10 cellular contexts compared by ENCODE assay signal in the genomic region with DNA sequence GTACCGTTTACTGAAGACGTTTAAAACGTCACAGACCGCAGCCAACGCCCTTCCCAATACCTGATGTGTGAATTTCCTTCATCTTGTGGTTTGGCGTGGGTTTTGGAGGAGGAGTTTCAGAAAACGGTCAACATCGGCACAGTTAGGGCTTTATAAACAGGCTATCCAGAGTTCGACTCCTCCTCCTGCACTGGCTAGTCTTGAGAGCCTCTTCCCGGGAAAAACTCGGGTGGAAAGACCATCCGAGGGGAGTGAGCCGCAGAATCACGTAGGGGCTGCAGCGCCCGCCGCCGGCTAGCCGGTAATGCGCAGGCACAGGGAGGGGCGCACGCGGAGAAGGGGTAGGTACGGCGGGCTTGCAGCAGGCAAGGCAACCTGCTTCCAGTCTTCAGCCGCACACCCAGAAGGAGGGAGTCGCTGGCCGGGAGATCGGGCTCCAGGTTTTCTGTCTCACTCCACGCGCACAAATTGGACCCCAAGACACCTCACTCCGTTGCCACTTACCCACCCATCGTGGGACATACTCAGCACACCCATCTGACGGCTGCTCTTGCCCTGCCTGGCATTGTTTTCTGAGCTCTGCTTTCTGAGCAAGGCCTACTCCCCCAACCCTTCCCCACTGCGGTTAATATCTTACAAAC. TPM values are rescaled to one million over a fixed set of nuclear protein-coding genes. Genes with fewer than 3 reads are reported as not detected.
DNase-seq lines count a peak whose midpoint lies in the region; ATAC-seq and TF ChIP-seq lines count a peak whose summit lies in the region.
"Had no signal": no experiment of that assay in that cellular context is flagged by ENCODE, and none has a peak within 500 bp of the region (broad histone marks: within the 10 kb centered on the region; RNA-seq: fewer than 3 reads in every experiment).

No MANE protein-coding gene starts in this region.

- H3K36me3 ChIP-seq in GM23248 (ENCODE audit: low read depth): no peaks in the 10 kb centered on the region
- H3K36me3 ChIP-seq in right atrium auricular region: peaks cover 5% of the 10 kb centered on the region
- H3K36me3 ChIP-seq in sigmoid colon: peaks cover 0 to 6% (median 0%) of the 10 kb centered on the region in 4 donors
- no peaks in the 10 kb centered on the region; the same call in 1 of the 2 replicates for H3K36me3 ChIP-seq in PC-9 (ENCODE audit: low read depth)
- H3K36me3 ChIP-seq: transverse colon had no signal

- H4K20me1 ChIP-seq in GM23248 (ENCODE audit: insufficient read depth) (no peaks in the 10 kb centered on the region), PC-9 (ENCODE audit: insufficient read depth) (no peaks in the 10 kb centered on the region)

- TF ChIP-seq CTCF in right atrium auricular region (IDR thresholded peaks at IDR 0.05) (no peak), sigmoid colon (IDR thresholded peaks at IDR 0.05) (no peak), PC-9 (conservative IDR thresholded peaks at IDR 0.05) (no peak)

- peak overlapping the region; percentile 67 for H3K4me3 ChIP-seq in GM23248
- peak overlapping the region; percentile 13 to 40 for H3K4me3 ChIP-seq in right atrium auricular region
- H3K4me3 ChIP-seq in sigmoid colon: peak overlapping the region; percentile 20 to 41 (median 35)
- no peak overlapping the region for H3K4me3 ChIP-seq in PC-9

- 10% methylated on average over 34 to 35 of the region's 35 CpGs for WGBS in GM23248 (ENCODE audit: low coverage in 1 of 2, low lambda C conversion rate in 2 of 2, missing lambda C conversion rate in 2 of 2), 2 experiments
- WGBS in sigmoid colon, 2 donors: 17 to 25% methylated on average over 35 of the region's 35 CpGs

- peak; percentile 64 for DNase-seq in GM23248
- no peak for DNase-seq in right atrium auricular region (ENCODE audit: low spot score)
- DNase-seq in sigmoid colon: no peak
- no peak for DNase-seq in PC-9
- DNase-seq in activated gamma-delta T cell (lab: John Stamatoyannopoulos, UW): no peak
- no peak for DNase-seq in superior temporal gyrus (ENCODE audit: extremely low spot score)
- DNase-seq: transverse colon had no signal

- no peaks in the 10 kb centered on the region for H3K9me2 ChIP-seq in GM23248 (ENCODE audit: insufficient read depth)
- H3K9me2 ChIP-seq in PC-9 (ENCODE audit: insufficient read depth): no peaks in the 10 kb centered on the region

- H3K4me2 ChIP-seq in GM23248 (ENCODE audit: unreplicated experiment): peak overlapping the region; percentile 41
- no peak overlapping the region for H3K4me2 ChIP-seq in PC-9

- no peak overlapping the region for H3K27ac ChIP-seq in GM23248
- H3K27ac ChIP-seq in right atrium auricular region: no peak overlapping the region
- H3K27ac ChIP-seq in sigmoid colon: no peak overlapping the region
- no peak overlapping the region for H3K27ac ChIP-seq in PC-9
- H3K27ac ChIP-seq: transverse colon had no signal

- intact Hi-C loops in sigmoid colon (cut with DNase I): no loop called here
- intact Hi-C loops in PC-9 (cut with micrococcal nuclease; ENCODE audit: unreplicated experiment): loop anchor here (10.0 kb wide), 1 partner anchor 1116 kb away; no protein-coding TSS in a partner anchor

- H3K4me1 ChIP-seq in GM23248 (ENCODE audit: insufficient read depth) (no peaks in the 10 kb centered on the region), right atrium auricular region (no peaks in the 10 kb centered on the region), sigmoid colon (peaks cover 0 to 10% (median 7%) of the 10 kb centered on the region in 4 donors), PC-9 (replicated peaks; ENCODE audit: insufficient read depth) (no peaks in the 10 kb centered on the region)

- CTCF ChIA-PET in PC-9 (lab: Charles Lee): interaction anchor here (0.6 kb wide), 1 partner anchor 126 kb away, joined by 3 read pairs; a partner anchor contains a TSS

- no peak overlapping the region for H3K27ac Mint-ChIP-seq in activated T-helper 17 cell treated with anti-CD3 and anti-CD28 coated beads, Interleukin-2, amount 50 U/mL, for 72 hours

- peaks cover 6% of the 10 kb centered on the region for H3K27me3 Mint-ChIP-seq in activated T-helper 17 cell treated with anti-CD3 and anti-CD28 coated beads, Interleukin-2, amount 50 U/mL, for 72 hours

- peaks cover 7% of the 10 kb centered on the region for H3K9me3 Mint-ChIP-seq in activated T-helper 17 cell treated with anti-CD3 and anti-CD28 coated beads, Interleukin-2, amount 50 U/mL, for 72 hours

- H3K9me3 ChIP-seq in GM23248 (ENCODE audit: low read depth) (peaks cover 6% of the 10 kb centered on the region), right atrium auricular region (peaks cover 0 to 18% of the 10 kb centered on the region in 2 donors), sigmoid colon (peaks cover 0 to 13% (median 3%) of the 10 kb centered on the region in 4 donors), PC-9 (ENCODE audit: insufficient read depth, low read depth) (peaks cover 7% of the 10 kb centered on the region; the same call in 1 of the 2 replicates)

- peaks cover 5% of the 10 kb centered on the region for H3F3A ChIP-seq in GM23248 (ENCODE audit: insufficient read depth)
- no peaks in the 10 kb centered on the region for H3F3A ChIP-seq in PC-9 (ENCODE audit: insufficient read depth, low read depth)

- H2AFZ ChIP-seq in GM23248: peak overlapping the region; percentile 83
- H2AFZ ChIP-seq in PC-9: no peak overlapping the region

- H3K4me1 Mint-ChIP-seq in activated T-helper 17 cell treated with anti-CD3 and anti-CD28 coated beads, Interleukin-2, amount 50 U/mL, for 72 hours: peaks cover 8% of the 10 kb centered on the region

- no peaks in the 10 kb centered on the region for H3K27me3 ChIP-seq in GM23248 (replicated peaks; ENCODE audit: insufficient read depth)
- H3K27me3 ChIP-seq in right atrium auricular region: no peaks in the 10 kb centered on the region
- peaks cover 0 to 24% (median 0%) of the 10 kb centered on the region in 3 donors for H3K27me3 ChIP-seq in sigmoid colon
- H3K27me3 ChIP-seq in PC-9 (ENCODE audit: insufficient read depth, low read depth): no peaks in the 10 kb centered on the region

- in situ Hi-C loops in GM23248 (cut with MboI): no loop called here

- no peak for TF ChIP-seq POLR2A in sigmoid colon (IDR thresholded peaks at IDR 0.05)

- H3K4me3 Mint-ChIP-seq in activated T-helper 17 cell treated with anti-CD3 and anti-CD28 coated beads, Interleukin-2, amount 50 U/mL, for 72 hours: peak overlapping the region; percentile 43

- POLR2A ChIA-PET in PC-9 (lab: Charles Lee; ENCODE audit: unreplicated experiment): no interaction called here

- H3K9ac ChIP-seq in GM23248: peak overlapping the region; percentile 51

- H3K79me2 ChIP-seq in GM23248 (ENCODE audit: insufficient read depth) (no peaks in the 10 kb centered on the region), PC-9 (ENCODE audit: low read depth) (no peaks in the 10 kb centered on the region)

- no TSS peak for BruUV-seq in PC-9 (replicated peaks; lab: Mats Ljungman, UMichigan)

- TF ChIP-seq EP300 in sigmoid colon (IDR thresholded peaks at IDR 0.05): no peak

- H3K36me3 Mint-ChIP-seq in activated T-helper 17 cell treated with anti-CD3 and anti-CD28 coated beads, Interleukin-2, amount 50 U/mL, for 72 hours (ENCODE audit: low read depth): peaks cover 2% of the 10 kb centered on the region

- peak; percentile 54 for ATAC-seq in activated T-helper 17 cell treated with anti-CD3 and anti-CD28 coated beads, Interleukin-2, amount 50 U/mL, for 72 hours (replicated peaks)
- ATAC-seq in esophagus mucosa: no peak

RNA-seq across cellular contexts. Expression of a gene that starts 25.4 kb away (rescaled TPM):
- 7.1 and 7.6 TPM in 2 replicates for total RNA-seq in GM23248 (2014; rRNA removed; shearing (Covaris generic))
- 2.1 and 2.6 TPM in 2 replicates for polyA plus RNA-seq in GM23248 (2016; fragmentation: Nextera tagmentation; extraction: Ambion mirVana)
- 10 to 100 TPM in 1 of 2 donors, 1 to 10 TPM in 1; 9.1 to 13.9 TPM for total RNA-seq in activated T-helper 17 cell treated with anti-CD3 and anti-CD28 coated beads, Interleukin-2, amount 50 U/mL, for 72 hours
- total RNA-seq in right atrium auricular region: 10 to 100 TPM; 23.5 to 24.1 TPM
- total RNA-seq in sigmoid colon: 10 to 100 TPM; 21.0 to 31.3 (median 27.2) TPM
- polyA plus RNA-seq in sigmoid colon: 1 to 10 TPM; 1.2 to 5.2 (median 3.0) TPM
- 4.1 TPM for total RNA-seq in esophagus mucosa
- 3.9 and 4.9 TPM in 2 replicates for total RNA-seq in PC-9 (2021)

RNA-seq across cellular contexts. Expression of a gene that starts 33.0 kb away (rescaled TPM):
- total RNA-seq in GM23248 (2014; rRNA removed; shearing (Covaris generic)): not detected in 2 replicates
- 0.10 TPM in 1 of 2 replicates, not detected in the other for polyA plus RNA-seq in GM23248 (2016; fragmentation: Nextera tagmentation; extraction: Ambion mirVana)
- total RNA-seq in activated T-helper 17 cell treated with anti-CD3 and anti-CD28 coated beads, Interleukin-2, amount 50 U/mL, for 72 hours: not detected
- 1 to 10 TPM in 1 of 2 donors, under 1 TPM in 1; 0.37 to 1.9 TPM for total RNA-seq in right atrium auricular region
- total RNA-seq in sigmoid colon: 1 to 10 TPM in 2 of 4 donors, under 1 TPM in 1, not detected in 1; 0.95 to 1.4 (median 1.2) TPM
- under 1 TPM in 1 of 3 donors, not detected in 2; 0.25 TPM for polyA plus RNA-seq in sigmoid colon
- not detected for total RNA-seq in esophagus mucosa
- total RNA-seq in PC-9 (2021): 0.37 TPM in 1 of 2 replicates, not detected in the other
- total RNA-seq: OCI-LY7 had no signal
